In genomic region chrX:136126892-136127406, GRCh38 we compare ENCODE assay signal across 15 cellular contexts. TPM values are rescaled to one million over a fixed set of nuclear protein-coding genes. Genes with fewer than 3 reads are reported as not detected.
DNase-seq lines count a peak whose midpoint lies in the region; ATAC-seq and TF ChIP-seq lines count a peak whose summit lies in the region.
"Had no signal": no experiment of that assay in that cellular context is flagged by ENCODE, and none has a peak within 500 bp of the region (broad histone marks: within the 10 kb centered on the region; RNA-seq: fewer than 3 reads in every experiment).

No MANE protein-coding gene starts in this region.

- TF ChIP-seq CTCF in chondrocyte (IDR thresholded peaks at IDR 0.05) (no peak), tibial artery (IDR thresholded peaks at IDR 0.05) (no peak)

- no peaks in the 10 kb centered on the region for H3K27me3 Mint-ChIP-seq in chondrocyte (ENCODE audit: low read depth)
- H3K27me3 Mint-ChIP-seq: memory B cell; stimulated activated memory B cell treated with anti-CD40 and anti-IgM and Interleukin-4, amounts not matched to agents 10 μg/mL and 1 μg/mL and 100 μg/mL, for 72 hours had no signal

- no peaks in the 10 kb centered on the region for H3K27me3 ChIP-seq in tibial artery

- H3K27ac Mint-ChIP-seq in chondrocyte (ENCODE audit: unreplicated experiment), result peak overlapping the region; percentile 96
- H3K27ac Mint-ChIP-seq: CD4-positive, alpha-beta memory T cell; H9; memory B cell; stimulated activated memory B cell treated with anti-CD40 and anti-IgM and Interleukin-4, amounts not matched to agents 10 μg/mL and 1 μg/mL and 100 μg/mL, for 72 hours had no signal

- H3K36me3 ChIP-seq in mesodermal cell (ENCODE audit: control insufficient read depth, insufficient read depth, low read length) (no peaks in the 10 kb centered on the region), tibial artery (no peaks in the 10 kb centered on the region)
- H3K36me3 ChIP-seq: prostate gland had no signal

- H3K4me3 Mint-ChIP-seq in chondrocyte (ENCODE audit: unreplicated experiment), result no peak overlapping the region
- H3K4me3 Mint-ChIP-seq: CD4-positive, alpha-beta memory T cell; H9; memory B cell; stimulated activated memory B cell treated with anti-CD40 and anti-IgM and Interleukin-4, amounts not matched to agents 10 μg/mL and 1 μg/mL and 100 μg/mL, for 72 hours had no signal

- peaks cover 46% of the 10 kb centered on the region for H3K4me1 Mint-ChIP-seq in chondrocyte (ENCODE audit: low read depth)
- H3K4me1 Mint-ChIP-seq: memory B cell had no signal

- DNase-seq in MV-4-11 (lab: John Stamatoyannopoulos, UW) (peak; percentile 15), chondrocyte (ENCODE audit: low spot score) (no peak), tibial artery (no peak), COLO668 (lab: John Stamatoyannopoulos, UW; ENCODE audit: unreplicated experiment) (no peak)
- DNase-seq in stimulated activated CD4-positive, alpha-beta T cell treated with anti-CD3 and anti-CD28 coated beads, Interleukin-4, amount 100 ng/mL, for 4 hours, result no peak
- DNase-seq: activated naive CD4-positive, alpha-beta T cell treated with Interleukin-2 at 50 U/mL for 16 hours; CD4-positive, alpha-beta memory T cell; H9; NCI-H2227 treated with DMSO at 0.1 percent for 48 hours; stimulated activated CD4-positive, alpha-beta T cell treated with anti-CD3 and anti-CD28 coated beads, Interleukin-4, amount 100 ng/mL, for 24 hours had no signal

- H3K36me3 Mint-ChIP-seq in chondrocyte (ENCODE audit: low read depth), result no peaks in the 10 kb centered on the region
- H3K36me3 Mint-ChIP-seq: CD4-positive, alpha-beta memory T cell; memory B cell; stimulated activated memory B cell treated with anti-CD40 and anti-IgM and Interleukin-4, amounts not matched to agents 10 μg/mL and 1 μg/mL and 100 μg/mL, for 72 hours had no signal

- no peak overlapping the region for H3K4me3 ChIP-seq in mesodermal cell (ENCODE audit: extremely low read depth, insufficient read depth, low read length, poor library complexity, severe bottlenecking)
- H3K4me3 ChIP-seq in tibial artery, result no peak overlapping the region
- H3K4me3 ChIP-seq: prostate gland had no signal

- H3K27ac ChIP-seq in mesodermal cell (ENCODE audit: low read depth, low read length, severe bottlenecking) (peak overlapping the region; percentile 67), tibial artery (peak overlapping the region; percentile 73 to 76)
- H3K27ac ChIP-seq: prostate gland had no signal

- intact Hi-C loops in tibial artery (cut with DNase I; ENCODE audit: low total_unique reads), result no loop called here

- H3K9me3 Mint-ChIP-seq in chondrocyte (ENCODE audit: low read depth), result peaks cover 11% of the 10 kb centered on the region
- H3K9me3 Mint-ChIP-seq: CD4-positive, alpha-beta memory T cell; memory B cell; stimulated activated memory B cell treated with anti-CD40 and anti-IgM and Interleukin-4, amounts not matched to agents 10 μg/mL and 1 μg/mL and 100 μg/mL, for 72 hours had no signal

- no peak for ATAC-seq in GM21576 (IDR thresholded peaks at IDR 0.05; ENCODE audit: unreplicated experiment)
- ATAC-seq: stimulated activated memory B cell treated with anti-CD40 and anti-IgM and Interleukin-4, amounts not matched to agents 10 μg/mL and 1 μg/mL and 100 μg/mL, for 72 hours had no signal

- H3K4me1 ChIP-seq in mesodermal cell (ENCODE audit: control insufficient read depth, insufficient read depth, low read length, poor library complexity, severe bottlenecking) (peaks cover 3% of the 10 kb centered on the region), tibial artery (peaks cover 0 to 41% (median 3%) of the 10 kb centered on the region in 4 donors)
- H3K4me1 ChIP-seq: prostate gland had no signal

- WGBS in mesodermal cell (ENCODE audit: insufficient coverage in 2 of 2), 2 experiments, result no CpG with 5 or more reads among the region's 3 CpGs

- H3K9me3 ChIP-seq in mesodermal cell (ENCODE audit: control insufficient read depth, low read length) (no peaks in the 10 kb centered on the region), tibial artery (no peaks in the 10 kb centered on the region)
- H3K9me3 ChIP-seq: prostate gland had no signal

RNA-seq across cellular contexts. Expression of gene FHL1, which starts 20.4 kb away (rescaled TPM):
- total RNA-seq in chondrocyte, result 744 to 1,032 TPM (median 1,007 TPM) in 3 replicates
- 52.1 TPM for polyA plus RNA-seq in mesodermal cell (2013, experiment 1 of 2)
- 45.5 TPM for polyA plus RNA-seq in mesodermal cell (2013, experiment 2 of 2)
